In the genomic region with DNA sequence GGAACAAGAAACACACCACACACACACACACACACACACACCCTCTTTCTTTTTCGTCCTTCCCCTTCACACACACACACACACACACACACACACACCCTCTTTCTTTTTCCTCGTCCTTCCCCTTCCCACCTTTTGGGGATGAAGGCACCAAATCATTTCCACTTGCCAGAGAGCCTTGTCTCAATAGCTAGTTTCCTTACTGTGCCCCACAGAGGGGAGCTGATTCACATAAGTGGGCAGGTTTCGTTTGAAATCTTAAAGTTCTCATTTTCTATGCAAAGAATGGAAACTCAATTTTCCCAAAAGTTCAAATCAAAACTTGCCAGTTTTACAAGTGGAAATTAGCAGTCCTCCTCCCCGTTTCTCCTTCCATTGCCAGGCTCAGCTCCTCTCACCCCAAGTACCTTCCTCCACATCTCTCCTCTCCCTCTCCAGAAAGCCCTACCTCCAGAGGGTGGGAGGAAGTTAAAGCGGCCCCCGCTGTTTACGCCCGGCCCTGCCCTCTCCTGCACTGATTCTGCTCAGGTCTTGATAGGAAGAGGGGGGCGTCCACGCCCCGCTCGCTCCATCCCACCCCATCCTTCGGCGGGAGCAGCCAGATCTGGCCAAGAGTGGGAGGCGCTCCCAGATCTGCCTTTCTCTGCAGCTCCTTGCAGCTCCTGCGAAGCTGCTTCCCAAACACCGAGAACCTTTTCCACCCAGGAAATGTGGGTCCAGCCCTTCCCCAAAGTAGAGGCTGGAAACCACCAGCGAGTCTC, we compare ENCODE assay signal across 9 cellular contexts. TPM values are rescaled to one million over a fixed set of nuclear protein-coding genes. Genes with fewer than 3 reads are reported as not detected.
DNase-seq lines count a peak whose midpoint lies in the region; FAIRE-seq and TF ChIP-seq lines count a peak whose summit lies in the region.
"Had no signal": no experiment of that assay in that cellular context is flagged by ENCODE, and none has a peak within 500 bp of the region (broad histone marks: within the 10 kb centered on the region; RNA-seq: fewer than 3 reads in every experiment).

No MANE protein-coding gene starts in this region.

- WGBS in endodermal cell (ENCODE audit: insufficient coverage in 1 of 2, insufficient read length in 1 of 2), 2 experiments, result 0 to 7% methylated on average over 1 to 18 of the region's 18 CpGs

- CTCF ChIA-PET in RWPE1 (lab: Yijun Ruan, JAX), result interaction anchor here (0.6 to 0.7 kb wide), 2 partner anchors 97 to 284 kb away, joined by 3 read pairs; no protein-coding TSS in a partner anchor

- H3K27me3 Mint-ChIP-seq in endodermal cell (ENCODE audit: insufficient read depth) (peaks cover 43% of the 10 kb centered on the region), mesothelial cell of epicardium (ENCODE audit: low read depth) (peaks cover 20% of the 10 kb centered on the region)

- no peaks in the 10 kb centered on the region for H3K9me3 ChIP-seq in endodermal cell (ENCODE audit: control insufficient read depth, low read length)

- peaks cover 30% of the 10 kb centered on the region for H3K27me3 ChIP-seq in endodermal cell (ENCODE audit: control insufficient read depth, insufficient read depth, low read length, poor library complexity, severe bottlenecking)

- peak overlapping the region; percentile 79 for H3K4me3 Mint-ChIP-seq in endodermal cell
- H3K4me3 Mint-ChIP-seq in mesothelial cell of epicardium, result peak overlapping the region; percentile 86

- H3K4me1 Mint-ChIP-seq in endodermal cell, result peaks cover 17% of the 10 kb centered on the region
- peaks cover 34% of the 10 kb centered on the region for H3K4me1 Mint-ChIP-seq in mesothelial cell of epicardium

- H3K9ac ChIP-seq in endodermal cell (ENCODE audit: extremely low read depth, low read length, poor library complexity, severe bottlenecking), result peak overlapping the region; percentile 35

- TF ChIP-seq CTCF in endodermal cell (conservative IDR thresholded peaks at IDR 0.05) (no peak), mesothelial cell of epicardium (IDR thresholded peaks at IDR 0.05; ENCODE audit: unreplicated experiment) (no peak), RWPE1 (conservative IDR thresholded peaks at IDR 0.05; ENCODE audit: low read depth) (no peak)

- DNase-seq in stimulated activated CD4-positive, alpha-beta T cell treated with anti-CD3 and anti-CD28 coated beads, Interleukin-15, amount 100 ng/mL, for 24 hours, result peak; percentile 2
- no peak for DNase-seq in stimulated activated CD4-positive, alpha-beta T cell treated with anti-CD3 and anti-CD28 coated beads, Interleukin-4, amount 100 ng/mL, for 24 hours
- DNase-seq in endodermal cell (peak; percentile 75), mesothelial cell of epicardium (ENCODE audit: low spot score in 2 of 2, unreplicated experiment in 2 of 2) (peak in 1 of 2 experiments; percentile 49), urothelium cell line (ENCODE audit: low spot score) (peak; percentile 9), RWPE1 (ENCODE audit: low spot score) (no peak), SKM-1 treated with dmso at 0.1 percent for 144 hours (lab: John Stamatoyannopoulos, UW; ENCODE audit: unreplicated experiment) (no peak), NCI-H146 treated with DMSO at 0.1 percent for 48 hours (lab: John Stamatoyannopoulos, UW; ENCODE audit: unreplicated experiment) (no peak)

- no peak overlapping the region for H3K27ac ChIP-seq in endodermal cell (ENCODE audit: low read depth, low read length)
- no peak overlapping the region for H3K27ac ChIP-seq in RWPE1

- no peak for FAIRE-seq in urothelium cell line (lab: Jason Lieb, UNC)

- H3K36me3 ChIP-seq in endodermal cell (ENCODE audit: control insufficient read depth, insufficient read depth, low read length), result no peaks in the 10 kb centered on the region

- peak overlapping the region; percentile 86 for H3K4me3 ChIP-seq in endodermal cell (ENCODE audit: low read length)

- H3K9me3 Mint-ChIP-seq in endodermal cell (no peaks in the 10 kb centered on the region), mesothelial cell of epicardium (no peaks in the 10 kb centered on the region)

- H3K27ac Mint-ChIP-seq in endodermal cell, result no peak overlapping the region
- H3K27ac Mint-ChIP-seq in mesothelial cell of epicardium, result peak overlapping the region; percentile 54

- H3K36me3 Mint-ChIP-seq in endodermal cell (ENCODE audit: low read depth) (no peaks in the 10 kb centered on the region), mesothelial cell of epicardium (no peaks in the 10 kb centered on the region)

- POLR2A ChIA-PET in RWPE1 (lab: Yijun Ruan, JAX; ENCODE audit: low non-redundant PET), result interaction anchor here (0.7 kb wide), 1 partner anchor 8 kb away, joined by 7 read pairs; no protein-coding TSS in a partner anchor

- H3K4me1 ChIP-seq in endodermal cell (ENCODE audit: control insufficient read depth, insufficient read depth, low read length), result no peaks in the 10 kb centered on the region

RNA-seq across cellular contexts. Expression of gene CTTNBP2, which starts 1.3 kb away (rescaled TPM):
- total RNA-seq in endodermal cell (1 to 10 TPM; 5.2 to 6.5 TPM), mesothelial cell of epicardium (10.8 to 12.1 TPM (median 11.7 TPM) in 3 replicates)
- polyA plus RNA-seq in endodermal cell (2013, experiment 1 of 2), result 6.4 TPM
- polyA plus RNA-seq in endodermal cell (2013, experiment 2 of 2), result 6.5 TPM
- total RNA-seq: T-helper 2 cell treated with Interferon-gamma antibody and Interleukin-4, amounts not matched to agents 100 ng/mL and 5 ng/mL, for 36 hours had no signal

Comparison
In these comparisons a context has a peak if more than half of its experiments do, and no peak if none do; other contexts are left out.
1. DNase-seq: peak in stimulated activated CD4-positive, alpha-beta T cell treated with anti-CD3 and anti-CD28 coated beads, Interleukin-15, amount 100 ng/mL, for 24 hours (single experiment), endodermal cell (single experiment) and urothelium cell line (single experiment); none in stimulated activated CD4-positive, alpha-beta T cell treated with anti-CD3 and anti-CD28 coated beads, Interleukin-4, amount 100 ng/mL, for 24 hours (single experiment), RWPE1 (single experiment), SKM-1 treated with dmso at 0.1 percent for 144 hours (single experiment) and NCI-H146 treated with DMSO at 0.1 percent for 48 hours (single experiment).